1 cellular context compared by ENCODE assay signal in genomic region chr4:108683479-108683878, GRCh38.
A peak's percentile ranks its signal among the peaks of the same experiment; 100 is the strongest.
TF ChIP-seq lines count a peak whose summit lies in the region.

No MANE protein-coding gene starts in this region.

TF ChIP-seq in K562, 482 proteins besides CTCF, POLR2A, EP300 and RAD21 (continued from another document):
- TF ChIP-seq ARID3A (IDR thresholded peaks at IDR 0.05; ENCODE audit: borderline replicate concordance, low read depth, low read length) (peak; percentile 55; the same call in 1 of the 2 replicates), SMC3 (conservative IDR thresholded peaks at IDR 0.05; ENCODE audit: insufficient read depth, low read depth, low read length) (0 out of 2 replicates have a peak, but pooled peaks have one; percentile 19)
